9 cellular contexts compared by ENCODE assay signal in the genomic region with DNA sequence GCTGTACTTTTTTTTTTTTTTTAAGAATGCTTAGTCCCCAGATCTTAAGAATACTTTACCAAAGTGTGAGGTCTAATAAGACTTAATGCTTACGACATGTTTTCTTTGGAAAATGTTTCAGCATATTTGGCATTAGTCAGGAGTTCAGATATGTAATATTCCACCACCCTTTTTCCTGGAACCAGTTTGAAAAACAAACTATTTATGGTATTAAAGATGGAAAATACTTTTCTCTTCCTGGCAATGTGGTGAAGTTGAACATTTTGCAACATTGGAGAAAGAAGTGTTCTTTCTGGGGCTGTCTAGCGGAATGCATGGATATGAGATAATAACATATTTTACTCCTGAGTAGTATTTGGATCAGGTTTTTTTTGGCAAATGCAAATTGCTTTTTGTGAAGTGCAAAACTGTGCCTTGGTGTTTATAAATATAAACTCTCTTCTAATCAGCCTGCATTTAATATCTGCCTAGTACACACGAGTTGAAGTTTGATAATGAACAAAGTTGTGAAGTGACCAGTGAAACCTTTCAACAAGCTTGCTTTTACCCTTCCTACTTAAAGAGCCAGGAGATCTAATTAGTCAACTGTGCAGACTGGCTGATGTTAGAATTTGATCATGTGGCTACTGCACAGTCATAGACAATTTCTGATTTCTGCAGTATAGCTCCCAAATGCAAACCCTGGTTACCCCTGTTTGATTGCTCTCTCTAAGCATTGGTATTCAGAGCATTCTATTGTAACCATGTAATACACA. TPM values are rescaled to one million over a fixed set of nuclear protein-coding genes. Genes with fewer than 3 reads are reported as not detected.
DNase-seq lines count a peak whose midpoint lies in the region; ATAC-seq and TF ChIP-seq lines count a peak whose summit lies in the region.
"Had no signal": no experiment of that assay in that cellular context is flagged by ENCODE, and none has a peak within 500 bp of the region (broad histone marks: within the 10 kb centered on the region; RNA-seq: fewer than 3 reads in every experiment).

No MANE protein-coding gene starts in this region.

- H2BK120ac ChIP-seq in H9 (ENCODE audit: low read depth, low read length, poor library complexity, severe bottlenecking) = no peak overlapping the region

- no peak overlapping the region for H2AK5ac ChIP-seq in H9 (ENCODE audit: insufficient read length, low read length)

- H3K9me3 ChIP-seq in H9 (ENCODE audit: control insufficient read depth, low read depth, low read length) (no peaks in the 10 kb centered on the region), PC-3 (ENCODE audit: low read length) (no peaks in the 10 kb centered on the region)

- peak overlapping the region; percentile 8 for H3T11ph ChIP-seq in H9 (ENCODE audit: low read length)

- H3K9me3 Mint-ChIP-seq in H9 = no peaks in the 10 kb centered on the region
- H3K9me3 Mint-ChIP-seq in naive B cell = no peaks in the 10 kb centered on the region

- POLR2A ChIA-PET in PC-3 (lab: Charles Lee; ENCODE audit: unreplicated experiment) = no interaction called here

- no peaks in the 10 kb centered on the region for H3K27me3 Mint-ChIP-seq in H9 (ENCODE audit: low read depth)
- H3K27me3 Mint-ChIP-seq in naive B cell = no peaks in the 10 kb centered on the region

- H3K56ac ChIP-seq in H9 (ENCODE audit: insufficient read length, low read depth, low read length) = no peak overlapping the region

- no peak overlapping the region for H3K4ac ChIP-seq in H9 (ENCODE audit: low read depth, low read length)

- H3K4me3 ChIP-seq in coronary artery (peak overlapping the region; percentile 50), PC-3 (ENCODE audit: low read length) (no peak overlapping the region)

- ATAC-seq in naive B cell (ENCODE audit: low read depth in 2 of 2) (no peak), PC-3 (no peak)

- no peaks in the 10 kb centered on the region for H3K79me2 ChIP-seq in H9 (ENCODE audit: insufficient read depth, low read length)
- H3K79me2 ChIP-seq in PC-3 (ENCODE audit: low read length) = no peaks in the 10 kb centered on the region

- TF ChIP-seq CTCF in H9 (conservative IDR thresholded peaks at IDR 0.05) (no peak), coronary artery (IDR thresholded peaks at IDR 0.05) (no peak), PC-3 (conservative IDR thresholded peaks at IDR 0.05; ENCODE audit: low read depth, low read length) (no peak)

- H3K4me1 Mint-ChIP-seq in H9 (peaks cover 21 to 24% of the 10 kb centered on the region in 2 experiments), naive B cell (peaks cover 34 to 57% (median 35%) of the 10 kb centered on the region in 3 donors)

- H3K4me3 Mint-ChIP-seq in H9 (no peak overlapping the region), naive B cell (peak overlapping the region in 6 of 8 donors; percentile 24 to 82 (median 56))

- peaks cover 7% of the 10 kb centered on the region; the same call in 1 of the 2 replicates for H3K4me1 ChIP-seq in H9 (ENCODE audit: insufficient read depth, low read length)
- no peaks in the 10 kb centered on the region for H3K4me1 ChIP-seq in PC-3 (ENCODE audit: insufficient read depth, low read length)

- H2BK5ac ChIP-seq in H9 (ENCODE audit: insufficient read length, low read length) = no peak overlapping the region

- no peaks in the 10 kb centered on the region for H3K27me3 ChIP-seq in H9 (ENCODE audit: insufficient read depth, low read length)
- H3K27me3 ChIP-seq in PC-3 (ENCODE audit: low read length) = no peaks in the 10 kb centered on the region

- H3F3A ChIP-seq in PC-3 (ENCODE audit: low read length, unreplicated experiment) = no peaks in the 10 kb centered on the region

- intact Hi-C loops in PC-3 (cut with micrococcal nuclease) = no loop called here

- no peak overlapping the region for H3K18ac ChIP-seq in H9 (ENCODE audit: insufficient read length, low read depth, low read length)

- H3K36me3 ChIP-seq in PC-3 (ENCODE audit: low read depth, low read length) = no peaks in the 10 kb centered on the region; the same call in 1 of the 2 replicates

- no peak overlapping the region for H4K8ac ChIP-seq in H9 (replicated peaks; ENCODE audit: insufficient read length, low read depth, low read length)

- H2AFZ ChIP-seq in H9 (ENCODE audit: low read length) (no peak overlapping the region), PC-3 (ENCODE audit: low read length) (no peak overlapping the region)

- H3K4me2 ChIP-seq in H9 (ENCODE audit: insufficient read depth, insufficient read length, low read length) (no peak overlapping the region), PC-3 (ENCODE audit: low read length) (no peak overlapping the region)

- H2BK20ac ChIP-seq in H9 (ENCODE audit: low read depth, low read length, poor library complexity, severe bottlenecking) = no peak overlapping the region

- no peak overlapping the region for H4K5ac ChIP-seq in H9 (ENCODE audit: insufficient read length, low read depth, low read length)

- H4K20me1 ChIP-seq in H9 (ENCODE audit: control insufficient read depth, insufficient read depth, insufficient read length) = no peaks in the 10 kb centered on the region
- no peaks in the 10 kb centered on the region for H4K20me1 ChIP-seq in PC-3 (ENCODE audit: low read length)

- H3K9ac ChIP-seq in H9 (ENCODE audit: extremely low read depth, insufficient read length, low read length) (no peak overlapping the region), PC-3 (ENCODE audit: low read length) (no peak overlapping the region)

- H2BK12ac ChIP-seq in H9 (ENCODE audit: insufficient read length, low read depth, low read length) = no peak overlapping the region

- DNase-seq in A172 (ENCODE audit: low spot score) (peak; percentile 10), H9 (no peak), coronary artery (ENCODE audit: low spot score) (no peak), naive B cell (no peak), PC-3 (no peak), NK-92 (lab: John Stamatoyannopoulos, UW; ENCODE audit: unreplicated experiment) (no peak), NOMO-1 treated with dmso at 0.1 percent for 144 hours (lab: John Stamatoyannopoulos, UW; ENCODE audit: unreplicated experiment) (no peak)
- no peak for DNase-seq in stimulated activated CD4-positive, alpha-beta T cell treated with anti-CD3 and anti-CD28 coated beads, Interleukin-4, amount 100 ng/mL, for 4 hours
- DNase-seq: NCI-H187 had no signal

- H3K27ac ChIP-seq in H9 (ENCODE audit: insufficient read length, low read depth, low read length) = no peak overlapping the region
- H3K27ac ChIP-seq in coronary artery = peak overlapping the region; percentile 76 to 96
- H3K27ac ChIP-seq in PC-3 (ENCODE audit: low read length) = no peak overlapping the region

- no peak overlapping the region for H3K27ac Mint-ChIP-seq in H9
- H3K27ac Mint-ChIP-seq in naive B cell = peak overlapping the region; percentile 18 to 95 (median 71)

- no peaks in the 10 kb centered on the region for H3K9me2 ChIP-seq in PC-3 (replicated peaks; ENCODE audit: low read length)

- no peak overlapping the region for H2BK15ac ChIP-seq in H9 (ENCODE audit: low read depth, low read length)

- no peak overlapping the region for H4K91ac ChIP-seq in H9 (ENCODE audit: insufficient read length, low read depth, low read length)

- BruUV-seq in PC-3 (replicated peaks; lab: Mats Ljungman, UMichigan) = no TSS peak

- H3K79me1 ChIP-seq in H9 (ENCODE audit: insufficient read depth, low read depth, low read length, poor library complexity, severe bottlenecking) = no peaks in the 10 kb centered on the region

- no peak overlapping the region for H3K14ac ChIP-seq in H9 (ENCODE audit: insufficient read depth, low read length)

- no CpG with 5 or more reads among the region's 3 CpGs for WGBS in H9 (ENCODE audit: extremely low coverage, insufficient read length, low lambda C conversion rate)

- CTCF ChIA-PET in PC-3 (lab: Charles Lee) = no interaction called here

- no peaks in the 10 kb centered on the region for H3K23me2 ChIP-seq in H9 (ENCODE audit: insufficient read length, low read depth, low read length, poor library complexity, severe bottlenecking)

- H3K36me3 Mint-ChIP-seq in H9 (ENCODE audit: insufficient read depth in 1 of 3, low read depth in 3 of 3) (peaks cover 3 to 9% (median 8%) of the 10 kb centered on the region in 3 experiments), naive B cell (peaks cover 12 to 15% of the 10 kb centered on the region in 2 donors)

- no peak overlapping the region for H3K23ac ChIP-seq in H9 (ENCODE audit: insufficient read length, low read depth, low read length)

RNA-seq across cellular contexts. Expression of gene MAP3K8, which starts 20.9 kb away (rescaled TPM):
- total RNA-seq in A172 (2014; rRNA removed; shearing (Covaris generic)) = 12.4 and 14.9 TPM in 2 replicates
- total RNA-seq in H9 (2021) (1.8 and 3.5 TPM in 2 replicates), PC-3 (2014; rRNA removed) (4.9 and 6.5 TPM in 2 replicates)
- polyA plus RNA-seq in naive B cell (ENCODE audit: low read depth in 6 of 6) = 100 to 1,000 TPM in 2 of 6 donors, 10 to 100 TPM in 4; 75.2 to 122 (median 90.8) TPM

Comparison
In these comparisons a context has a peak if more than half of its experiments do, and no peak if none do; other contexts are left out.
1. H3K27ac ChIP-seq: peak in coronary artery (2 of 2); none in H9 (single experiment) and PC-3 (single experiment).
2. H3K27ac Mint-ChIP-seq: peak in naive B cell (6 of 6); none in H9 (0 of 3).
3. H3K4me3 Mint-ChIP-seq: peak in naive B cell (6 of 8); none in H9 (0 of 2).